In the genomic region with DNA sequence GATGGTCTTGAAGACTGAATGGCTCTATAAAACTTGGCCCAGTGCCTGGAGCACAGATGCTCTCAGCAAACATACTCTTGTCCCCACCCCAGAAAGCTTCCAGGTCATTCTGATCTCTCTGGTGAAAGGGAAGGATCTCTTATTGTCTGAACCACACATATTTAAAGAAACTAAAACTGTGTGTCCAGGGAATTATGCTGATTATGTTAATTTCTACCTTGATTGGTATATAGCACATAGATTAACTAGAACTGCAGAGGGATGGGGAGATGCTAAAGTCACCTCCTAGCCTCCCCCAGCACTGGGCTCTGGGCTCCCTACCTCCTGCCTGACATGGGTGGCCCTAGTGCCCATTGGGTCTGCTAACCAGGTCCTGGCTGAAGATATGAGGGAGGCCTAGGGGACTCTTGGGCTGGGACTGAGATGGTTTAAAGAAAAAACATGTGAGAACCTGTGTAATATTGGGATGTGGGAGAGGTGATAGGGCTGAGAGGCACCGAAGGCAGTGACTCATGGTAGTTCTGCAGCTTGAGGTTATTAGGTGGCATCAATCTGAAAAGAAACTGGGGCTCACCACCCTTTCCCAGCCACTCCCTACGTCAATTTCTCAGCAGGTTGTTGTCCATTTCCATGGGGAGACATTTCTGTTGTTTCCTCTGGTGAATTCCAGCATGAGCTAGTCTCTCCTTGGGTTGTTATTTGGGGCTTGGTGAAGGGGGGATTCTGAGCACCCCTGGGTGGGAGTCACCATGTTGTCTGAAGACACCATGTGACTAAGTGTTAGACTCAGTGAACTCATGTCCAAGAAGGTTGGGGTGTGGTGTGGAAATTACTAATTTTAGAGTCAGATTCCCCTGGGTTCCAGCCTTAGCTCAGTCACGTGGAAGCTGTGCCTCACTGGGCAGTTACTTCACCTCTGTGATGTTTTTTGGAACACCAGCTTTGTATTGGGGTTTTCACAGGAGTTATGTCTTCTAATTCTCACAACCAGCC, we compare ENCODE assay signal across 20 cellular contexts.
A peak's percentile ranks its signal among the peaks of the same experiment; 100 is the strongest.
DNase-seq lines count a peak whose midpoint lies in the region; ATAC-seq, FAIRE-seq and TF ChIP-seq lines count a peak whose summit lies in the region.
"Had no signal": no experiment of that assay in that cellular context is flagged by ENCODE, and none has a peak within 500 bp of the region (broad histone marks: within the 10 kb centered on the region; RNA-seq: fewer than 3 reads in every experiment).

No MANE protein-coding gene starts in this region.

- CTCF ChIA-PET in K562 (lab: Yijun Ruan, JAX; ENCODE audit: low intra/inter-chr PET ratio): no interaction called here

- H3K27me3 ChIP-seq in K562 (ENCODE audit: control insufficient read depth in 2 of 2, insufficient read depth in 2 of 2, low read length in 2 of 2): peaks cover 0 to 5% of the 10 kb centered on the region in 2 experiments; a peak in 1 of 5 replicates

- H3K4me1 ChIP-seq in K562 (replicated peaks in 1 of 2; ENCODE audit: control insufficient read depth in 2 of 2, insufficient read depth in 2 of 2, low read length in 2 of 2): no peaks in the 10 kb centered on the region
- H3K4me1 ChIP-seq: prostate gland had no signal

- POLR2A ChIA-PET in K562 (lab: Yijun Ruan, JAX): interaction anchor here (0.6 to 0.8 kb wide), 2 partner anchors 139 to 572 kb away, joined by 3 read pairs; no protein-coding TSS in a partner anchor

- H3K9me1 ChIP-seq in K562 (ENCODE audit: control insufficient read depth, insufficient read depth, low read length): no peaks in the 10 kb centered on the region

- WGBS in K562 (ENCODE audit: insufficient coverage, low coverage, missing lambda C conversion rate): 0% methylated on average over 3 of the region's 3 CpGs
- 40 to 51% methylated on average over 3 of the region's 3 CpGs for WGBS in lower leg skin, 2 donors

- H3K4me3 Mint-ChIP-seq in CD14-positive monocyte: peak overlapping the region in 1 of 2 donors; percentile 42
- no peak overlapping the region for H3K4me3 Mint-ChIP-seq in chondrocyte (ENCODE audit: unreplicated experiment)
- H3K4me3 Mint-ChIP-seq: CD4-positive, alpha-beta T cell; naive thymus-derived CD8-positive, alpha-beta T cell; stimulated activated naive B cell treated with anti-CD40 and anti-IgM and Interleukin-4, amounts not matched to agents 10 μg/mL and 1 μg/mL and 100 μg/mL, for 72 hours; type B pancreatic cell had no signal

- TF ChIP-seq CTCF in CD14-positive monocyte (IDR thresholded peaks at IDR 0.05) (no peak), K562 (IDR thresholded peaks at IDR 0.05 in 2 of 3, conservative IDR thresholded peaks at IDR 0.05 in 1 of 3; ENCODE audit: insufficient read depth in 2 of 3, low read depth in 1 of 3, low read length in 3 of 3) (no peak), lower leg skin (IDR thresholded peaks at IDR 0.05) (no peak), chondrocyte (IDR thresholded peaks at IDR 0.05) (no peak)

- TF ChIP-seq RAD21 in K562 (CRISPR knock-in tag; conservative IDR thresholded peaks at IDR 0.05 in 1 of 2, IDR thresholded peaks at IDR 0.05 in 1 of 2): no peak

- DNase-seq in NCI-H524 (lab: John Stamatoyannopoulos, UW): peak; percentile 24 to 35
- DNase-seq in NCI-H524 treated with DMSO at 0.1 percent for 48 hours (lab: John Stamatoyannopoulos, UW): no peak
- no peak for DNase-seq in CD14-positive monocyte (ENCODE audit: low spot score)
- DNase-seq in K562 (ENCODE audit: extremely low read depth in 1 of 4, low spot score in 3 of 4): no peak
- peak; percentile 13 to 37 for DNase-seq in lower leg skin (ENCODE audit: low spot score in 2 of 2)
- no peak for DNase-seq in chondrocyte (ENCODE audit: low spot score)
- no peak for DNase-seq in GM12891 (ENCODE audit: insufficient read length, low spot score)
- no peak for DNase-seq in DMS153 (lab: John Stamatoyannopoulos, UW)
- DNase-seq: CD4-positive, alpha-beta T cell; cerebellar nuclear complex; lower lobe of right lung; naive thymus-derived CD8-positive, alpha-beta T cell; NCI-H2081 treated with DMSO at 0.1 percent for 48 hours; spleen; stimulated activated naive B cell treated with anti-CD40 and anti-IgM and Interleukin-4, amounts not matched to agents 10 μg/mL and 1 μg/mL and 100 μg/mL, for 72 hours; WERI-Rb-1 had no signal

- no peaks in the 10 kb centered on the region for H4K20me1 ChIP-seq in K562 (replicated peaks; ENCODE audit: control insufficient read depth, insufficient read depth, low read length)

- no peak for TF ChIP-seq EP300 in K562 (IDR thresholded peaks at IDR 0.05; ENCODE audit: low read length)

- H3K27me3 Mint-ChIP-seq in CD14-positive monocyte (ENCODE audit: low read depth in 3 of 3): peaks cover 2 to 8% (median 2%) of the 10 kb centered on the region in 3 donors
- peaks cover 66% of the 10 kb centered on the region for H3K27me3 Mint-ChIP-seq in chondrocyte (ENCODE audit: low read depth)

- H3K9me3 Mint-ChIP-seq in CD14-positive monocyte (peaks cover 0 to 6% (median 1%) of the 10 kb centered on the region in 7 donors), chondrocyte (ENCODE audit: low read depth) (peaks cover 4% of the 10 kb centered on the region)
- H3K9me3 Mint-ChIP-seq: CD4-positive, alpha-beta T cell; naive thymus-derived CD8-positive, alpha-beta T cell; stimulated activated naive B cell treated with anti-CD40 and anti-IgM and Interleukin-4, amounts not matched to agents 10 μg/mL and 1 μg/mL and 100 μg/mL, for 72 hours; type B pancreatic cell had no signal

- no peak overlapping the region for H3K27ac ChIP-seq in K562 (ENCODE audit: extremely low read depth, low read depth, low read length)
- H3K27ac ChIP-seq: lower lobe of right lung, prostate gland, spleen, WERI-Rb-1 had no signal

- BruUV-seq in K562 (replicated peaks; lab: Mats Ljungman, UMichigan): no TSS peak

- H3K4me1 Mint-ChIP-seq in CD14-positive monocyte (peaks cover 46% of the 10 kb centered on the region), chondrocyte (ENCODE audit: low read depth) (no peaks in the 10 kb centered on the region)

- H3K36me3 ChIP-seq in K562 (ENCODE audit: control insufficient read depth, insufficient read depth, low read length): no peaks in the 10 kb centered on the region
- H3K36me3 ChIP-seq: lower lobe of right lung, prostate gland, spleen, WERI-Rb-1 had no signal

- H2AFZ ChIP-seq in K562 (ENCODE audit: low read depth, low read length): no peak overlapping the region

- H3K27ac Mint-ChIP-seq in CD14-positive monocyte (peak overlapping the region in 6 of 7 donors; percentile 19 to 89 (median 62)), chondrocyte (ENCODE audit: unreplicated experiment) (no peak overlapping the region)
- H3K27ac Mint-ChIP-seq: CD4-positive, alpha-beta T cell; stimulated activated naive B cell treated with anti-CD40 and anti-IgM and Interleukin-4, amounts not matched to agents 10 μg/mL and 1 μg/mL and 100 μg/mL, for 72 hours; type B pancreatic cell had no signal

- H3K79me2 ChIP-seq in K562 (ENCODE audit: control insufficient read depth, insufficient read depth, low read length): no peaks in the 10 kb centered on the region

- no peak for ATAC-seq in K562
- ATAC-seq: lower lobe of right lung; naive thymus-derived CD8-positive, alpha-beta T cell; Right ventricle myocardium inferior; stimulated activated naive B cell treated with anti-CD40 and anti-IgM and Interleukin-4, amounts not matched to agents 10 μg/mL and 1 μg/mL and 100 μg/mL, for 72 hours had no signal

- H3K9ac ChIP-seq in K562 (ENCODE audit: insufficient read depth in 1 of 2, low read depth in 2 of 2, low read length in 2 of 2): no peak overlapping the region

- no peaks in the 10 kb centered on the region for H3K9me3 ChIP-seq in K562 (replicated peaks; ENCODE audit: control insufficient read depth, insufficient read depth, low read depth, low read length)
- H3K9me3 ChIP-seq: lower lobe of right lung, prostate gland, spleen had no signal

- no peak overlapping the region for H3K4me2 ChIP-seq in K562 (ENCODE audit: insufficient read depth, low read length)

- TF ChIP-seq POLR2A in K562 (conservative IDR thresholded peaks at IDR 0.05): no peak
- TF ChIP-seq POLR2A in lower leg skin (IDR thresholded peaks at IDR 0.05): no peak
- TF ChIP-seq POLR2A in GM12891 (IDR thresholded peaks at IDR 0.05; ENCODE audit: low read depth, low read length): no peak

- in situ Hi-C loops in K562 (cut with MboI): no loop called here

- H3K36me3 Mint-ChIP-seq in CD14-positive monocyte (peaks cover 0 to 4% of the 10 kb centered on the region in 2 donors), chondrocyte (ENCODE audit: low read depth) (peaks cover 6% of the 10 kb centered on the region)
- H3K36me3 Mint-ChIP-seq: naive thymus-derived CD8-positive, alpha-beta T cell; stimulated activated naive B cell treated with anti-CD40 and anti-IgM and Interleukin-4, amounts not matched to agents 10 μg/mL and 1 μg/mL and 100 μg/mL, for 72 hours; type B pancreatic cell had no signal

- no peak overlapping the region for H3K4me3 ChIP-seq in K562
- H3K4me3 ChIP-seq in lower leg skin (ENCODE audit: low read depth, poor library complexity, severe bottlenecking): no peak overlapping the region
- H3K4me3 ChIP-seq: lower lobe of right lung, prostate gland, spleen had no signal

- intact Hi-C loops in CD14-positive monocyte (cut with micrococcal nuclease) (no loop called here), K562 (cut with micrococcal nuclease) (no loop called here), lower leg skin (cut with DNase I; ENCODE audit: low total_unique reads) (no loop called here)

- no peak for FAIRE-seq in K562 (lab: Jason Lieb, UNC)
- FAIRE-seq in GM12891 (lab: Jason Lieb, UNC): no peak
- FAIRE-seq: endometrium had no signal

TF ChIP-seq in K562, 482 proteins besides CTCF, POLR2A, EP300 and RAD21:
- TF ChIP-seq ZNF316 (IDR thresholded peaks at IDR 0.05) (peak; percentile 65), ZBTB1 (CRISPR knock-in tag; IDR thresholded peaks at IDR 0.05; ENCODE audit: borderline replicate concordance, low read depth) (no peak)

TF ChIP-seq in GM12891, 5 proteins besides CTCF, POLR2A, EP300 and RAD21:
- TF ChIP-seq POU2F2 (IDR thresholded peaks at IDR 0.05; ENCODE audit: low read depth, low read length) (no peak), POLR2AphosphoS5 (IDR thresholded peaks at IDR 0.05; ENCODE audit: low read depth, low read length) (no peak), TAF1 (IDR thresholded peaks at IDR 0.05; ENCODE audit: low read depth, low read length) (no peak), SPI1 (IDR thresholded peaks at IDR 0.05; ENCODE audit: low read depth, low read length) (no peak), PAX5 (IDR thresholded peaks at IDR 0.05; ENCODE audit: insufficient read depth, low read length, severe bottlenecking) (no peak)

Comparison
In these comparisons a context has a peak if more than half of its experiments do, and no peak if none do; other contexts are left out.
1. DNase-seq: peak in NCI-H524 (2 of 2) and lower leg skin (2 of 2); none in NCI-H524 treated with DMSO at 0.1 percent for 48 hours (single experiment), CD14-positive monocyte (single experiment), K562 (0 of 4), chondrocyte (single experiment), GM12891 (single experiment) and DMS153 (single experiment).